ENCODE assay signal across 9 cellular contexts in the genomic region with DNA sequence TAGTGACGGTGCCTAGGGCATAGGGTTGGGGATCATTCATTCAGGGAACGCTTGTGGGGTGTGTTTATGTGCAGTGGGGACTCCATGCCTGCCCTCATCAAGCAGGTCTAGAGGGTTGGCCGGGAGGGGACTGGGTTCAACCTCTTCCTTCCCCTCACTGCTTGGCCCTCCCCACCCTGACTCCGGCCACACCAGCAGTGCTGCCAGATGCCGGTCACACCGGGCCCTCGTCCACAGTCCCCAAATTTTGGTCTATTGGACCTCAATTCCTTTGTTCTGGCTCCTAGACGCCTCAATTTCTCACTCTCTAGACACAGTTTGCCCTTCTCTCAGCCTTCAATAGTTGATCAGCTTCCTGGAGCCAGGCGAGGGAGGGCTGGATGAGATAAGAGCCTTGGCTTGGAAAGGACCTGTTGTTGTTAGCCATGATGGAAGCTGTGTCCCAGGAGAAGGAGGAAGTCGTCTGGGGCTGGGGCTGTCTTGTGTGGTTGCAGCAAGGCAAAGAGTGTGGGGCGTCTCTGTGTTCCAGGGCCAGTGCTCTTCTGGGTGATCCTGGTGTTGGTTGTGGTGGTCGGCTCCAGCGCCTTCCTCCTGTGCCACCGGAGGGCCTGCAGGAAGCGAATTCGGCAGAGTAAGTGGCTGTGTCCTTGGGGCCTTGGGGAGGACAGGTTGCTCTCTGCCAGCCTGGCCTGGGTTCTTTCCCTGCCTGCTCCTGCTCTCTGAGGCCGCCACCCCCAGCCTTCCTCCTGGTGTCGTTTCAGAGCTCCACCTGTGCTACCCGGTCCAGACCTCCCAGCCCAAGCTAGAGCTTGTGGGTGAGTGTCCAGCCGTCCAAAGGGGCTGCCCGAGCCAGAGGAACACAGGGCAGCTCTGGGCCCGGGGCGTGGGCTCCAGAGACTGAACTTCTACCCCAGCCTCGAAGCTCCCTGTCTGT. TPM values are rescaled to one million over a fixed set of nuclear protein-coding genes. Genes with fewer than 3 reads are reported as not detected.
DNase-seq lines count a peak whose midpoint lies in the region; ATAC-seq and TF ChIP-seq lines count a peak whose summit lies in the region.
"Had no signal": no experiment of that assay in that cellular context is flagged by ENCODE, and none has a peak within 500 bp of the region (broad histone marks: within the 10 kb centered on the region; RNA-seq: fewer than 3 reads in every experiment).

No MANE protein-coding gene starts in this region.

- H3K4me2 ChIP-seq in HCT116 (ENCODE audit: low read length): no peak overlapping the region

- H3K27me3 ChIP-seq in HCT116 (ENCODE audit: insufficient read depth, low read length): no peaks in the 10 kb centered on the region
- H3K27me3 ChIP-seq in Panc1 (ENCODE audit: control insufficient read depth, insufficient read depth, low read length): no peaks in the 10 kb centered on the region
- peaks cover 0 to 6% (median 0%) of the 10 kb centered on the region in 9 donors for H3K27me3 ChIP-seq in heart left ventricle
- no peaks in the 10 kb centered on the region for H3K27me3 ChIP-seq in psoas muscle (ENCODE audit: insufficient read depth in 3 of 3, low read length in 2 of 3)

- H3K36me3 ChIP-seq in HCT116 (ENCODE audit: control insufficient read depth in 1 of 2, insufficient read depth in 2 of 2, low read length in 2 of 2): no peaks in the 10 kb centered on the region
- H3K36me3 ChIP-seq in Panc1 (ENCODE audit: control insufficient read depth, insufficient read depth, low read length): no peaks in the 10 kb centered on the region
- H3K36me3 ChIP-seq in heart left ventricle: no peaks in the 10 kb centered on the region
- H3K36me3 ChIP-seq in psoas muscle (ENCODE audit: insufficient read depth in 1 of 2, low read depth in 1 of 2): no peaks in the 10 kb centered on the region
- H3K36me3 ChIP-seq: HAP-1 had no signal

- H3K9me3 ChIP-seq in HCT116 (ENCODE audit: control insufficient read depth in 1 of 2, insufficient read depth in 1 of 2, low read depth in 1 of 2, low read length in 2 of 2): no peaks in the 10 kb centered on the region
- H3K9me3 ChIP-seq in Panc1 (ENCODE audit: control insufficient read depth, insufficient read depth, low read depth, low read length): no peaks in the 10 kb centered on the region
- no peaks in the 10 kb centered on the region for H3K9me3 ChIP-seq in heart left ventricle
- no peaks in the 10 kb centered on the region for H3K9me3 ChIP-seq in psoas muscle
- H3K9me3 ChIP-seq: HAP-1 had no signal

- no peak for TF ChIP-seq RAD21 in HCT116 (IDR thresholded peaks at IDR 0.05; ENCODE audit: low read depth)

- DNase-seq in HCT116 (ENCODE audit: low read depth, low spot score) (no peak), Panc1 (ENCODE audit: low read depth, low spot score) (no peak), heart left ventricle (peak in 4 of 5 donors; percentile 40 to 64 (median 48)), psoas muscle (no peak), coronary artery (ENCODE audit: low spot score) (no peak), NOMO-1 treated with dmso at 0.1 percent for 144 hours (lab: John Stamatoyannopoulos, UW; ENCODE audit: unreplicated experiment) (no peak)
- DNase-seq: NCI-H1436 treated with DMSO at 0.1 percent for 48 hours had no signal

- H3K4me3 ChIP-seq in HCT116 (replicated peaks in 1 of 2; ENCODE audit: low read depth in 1 of 2, low read length in 2 of 2) (no peak overlapping the region), Panc1 (ENCODE audit: low read depth in 2 of 2, low read length in 2 of 2) (no peak overlapping the region), heart left ventricle (peak overlapping the region in 8 of 12 donors; percentile 2 to 36 (median 19)), psoas muscle (peak overlapping the region; percentile 36), coronary artery (no peak overlapping the region)
- H3K4me3 ChIP-seq: HAP-1 had no signal

- H3K27ac ChIP-seq in HCT116 (ENCODE audit: low read depth, low read length): no peak overlapping the region
- H3K27ac ChIP-seq in Panc1 (ENCODE audit: low read length): no peak overlapping the region
- H3K27ac ChIP-seq in heart left ventricle: peak overlapping the region in 10 of 12 donors; percentile 6 to 75 (median 56)
- H3K27ac ChIP-seq in psoas muscle: peak overlapping the region; percentile 12
- peak overlapping the region in 1 of 2 donors; percentile 19 for H3K27ac ChIP-seq in coronary artery

- peak overlapping the region; percentile 78 for H2AFZ ChIP-seq in HCT116 (ENCODE audit: low read depth, low read length, poor library complexity, severe bottlenecking)

- BruUV-seq in HCT116 (replicated peaks; lab: Mats Ljungman, UMichigan): no TSS peak
- no TSS peak for BruUV-seq in Panc1 (replicated peaks; lab: Mats Ljungman, UMichigan)

- in situ Hi-C loops in Panc1 (cut with HindIII; ENCODE audit: low pct_unique_long_range_greater_than_20kb, low sequenced_read_pairs): no loop called here

- RAD21 ChIA-PET in HCT116 (lab: Charles Lee; ENCODE audit: low non-redundant PET in 1 of 2, low total read pairs in 2 of 2, uncharacterized antibody in 2 of 2, unreplicated experiment in 2 of 2): interaction anchor here (1.2 to 2.6 kb wide), 7 partner anchors 71 to 85 kb away, joined by 4 to 15 read pairs (median 6); no protein-coding TSS in a partner anchor

- 63 to 74% (median 68%) methylated on average over 21 to 24 of the region's 24 CpGs for WGBS in heart left ventricle, 4 donors
- WGBS in psoas muscle, 3 donors: 69 to 74% (median 71%) methylated on average over 22 to 24 of the region's 24 CpGs

- H3K4me1 ChIP-seq in HCT116 (ENCODE audit: control insufficient read depth in 1 of 2, insufficient read depth in 2 of 2, low read length in 2 of 2) (0 out of 4 replicates have a peak, but pooled peaks cover 0 to 4% of the 10 kb centered on the region in 2 experiments), Panc1 (ENCODE audit: control insufficient read depth, insufficient read depth, low read length) (no peaks in the 10 kb centered on the region), heart left ventricle (peaks cover 4 to 36% (median 14%) of the 10 kb centered on the region in 12 donors), psoas muscle (no peaks in the 10 kb centered on the region)
- H3K4me1 ChIP-seq: HAP-1 had no signal

- CTCF ChIA-PET in HCT116 (lab: Charles Lee) (interaction anchor here (1.0 to 5.4 kb wide), 17 partner anchors 11 to 533 kb away, joined by 3 to 63 read pairs (median 8); a partner anchor contains a TSS), Panc1 (lab: Charles Lee) (interaction anchor here (0.6 to 2.4 kb wide), 10 partner anchors 11 to 93 kb away, joined by 3 to 19 read pairs (median 4); no protein-coding TSS in a partner anchor)

- intact Hi-C loops in HCT116 (cut with micrococcal nuclease): loop anchor here (10.0 kb wide), 1 partner anchor 529 kb away; no protein-coding TSS in a partner anchor
- intact Hi-C loops in Panc1 (cut with micrococcal nuclease; ENCODE audit: unreplicated experiment): loop anchor here (1.0 kb wide), 1 partner anchor 83 kb away; no protein-coding TSS in a partner anchor
- intact Hi-C loops in heart left ventricle (cut with DNase I): loop anchor here in 9 of 10 donors (1.0 to 5.0 kb wide), 4 partner anchors 37 to 84 kb away; no protein-coding TSS in a partner anchor
- intact Hi-C loops in psoas muscle (cut with DNase I): loop anchor here (2.0 to 10.0 kb wide), 2 partner anchors 83 to 529 kb away; no protein-coding TSS in a partner anchor

- no peaks in the 10 kb centered on the region for H4K20me1 ChIP-seq in HCT116 (ENCODE audit: insufficient read depth)

- ATAC-seq in HCT116 (peak; percentile 31; the same call in 1 of the 2 replicates), Panc1 (peak; percentile 52; the same call in 1 of the 2 replicates), heart left ventricle (peak; percentile 29 to 82 (median 54)), psoas muscle (peak in 3 of 4 donors; percentile 22 to 40 (median 23)), HG03565 (IDR thresholded peaks at IDR 0.05; ENCODE audit: unreplicated experiment) (no peak)

- H3K9ac ChIP-seq in HCT116 (ENCODE audit: low read length): no peak overlapping the region

- H3K79me2 ChIP-seq in HCT116 (ENCODE audit: insufficient read depth, low read length): no peaks in the 10 kb centered on the region

- no peaks in the 10 kb centered on the region for H3K9me2 ChIP-seq in HCT116 (ENCODE audit: insufficient read depth)

- POLR2A ChIA-PET in HCT116 (lab: Charles Lee): interaction anchor here (0.6 to 1.3 kb wide), 3 partner anchors 74 to 107 kb away, joined by 3 to 7 read pairs (median 5); a partner anchor contains a TSS
- POLR2A ChIA-PET in Panc1 (lab: Charles Lee): no interaction called here

- TF ChIP-seq POLR2A in HCT116 (IDR thresholded peaks at IDR 0.05; ENCODE audit: borderline replicate concordance, extremely low read depth, insufficient read depth, insufficient read length): no peak
- TF ChIP-seq POLR2A in heart left ventricle (IDR thresholded peaks at IDR 0.05): no peak

- TF ChIP-seq CTCF in HCT116 (IDR thresholded peaks at IDR 0.05 in 2 of 3, conservative IDR thresholded peaks at IDR 0.05 in 1 of 3; ENCODE audit: borderline replicate concordance in 1 of 3, insufficient read depth in 1 of 3, low read depth in 2 of 3, low read length in 2 of 3) (no peak), Panc1 (IDR thresholded peaks at IDR 0.05) (no peak), heart left ventricle (IDR thresholded peaks at IDR 0.05) (no peak), psoas muscle (IDR thresholded peaks at IDR 0.05) (no peak), coronary artery (IDR thresholded peaks at IDR 0.05) (no peak)

TF ChIP-seq in HCT116, 20 proteins besides CTCF, POLR2A, EP300 and RAD21 (continues in another document):
- TF ChIP-seq JUND (IDR thresholded peaks at IDR 0.05): no peak
- TF ChIP-seq SIN3A (IDR thresholded peaks at IDR 0.05; ENCODE audit: low read depth): no peak
- TF ChIP-seq FOSL1 (IDR thresholded peaks at IDR 0.05; ENCODE audit: low read depth): no peak

RNA-seq across cellular contexts. Expression of a gene that starts 41.1 kb away (rescaled TPM):
- total RNA-seq in HCT116 (2021; ENCODE audit: unreplicated experiment) (0.61 TPM), Panc1 (2021; ENCODE audit: unreplicated experiment) (18.8 TPM), heart left ventricle (10 to 100 TPM; 11.2 to 71.0 (median 16.6) TPM), psoas muscle (10 to 100 TPM in 1 of 4 donors, 1 to 10 TPM in 3; 7.5 to 12.8 (median 8.8) TPM)
- 0.12 and 0.14 TPM in 2 replicates for polyA plus RNA-seq in HCT116 (2012)
- 11.3 TPM for polyA plus RNA-seq in Panc1 (2012; ENCODE audit: insufficient read length)
- polyA plus RNA-seq in heart left ventricle (10 to 100 TPM in 1 of 2 donors, 1 to 10 TPM in 1; 8.6 to 14.9 TPM), psoas muscle (1 to 10 TPM; 5.1 to 7.6 (median 5.8) TPM)

Comparison
In these comparisons a context has a peak if more than half of its experiments do, and no peak if none do; other contexts are left out.
1. DNase-seq: peak in heart left ventricle (4 of 5); none in HCT116 (single experiment), Panc1 (single experiment), psoas muscle (0 of 2), coronary artery (single experiment) and NOMO-1 treated with dmso at 0.1 percent for 144 hours (single experiment).
2. H3K27ac ChIP-seq: peak in heart left ventricle (10 of 12) and psoas muscle (single experiment); none in HCT116 (single experiment) and Panc1 (single experiment).
3. H3K4me3 ChIP-seq: peak in heart left ventricle (8 of 12) and psoas muscle (single experiment); none in HCT116 (0 of 2), Panc1 (0 of 2) and coronary artery (single experiment).